In the genomic region with DNA sequence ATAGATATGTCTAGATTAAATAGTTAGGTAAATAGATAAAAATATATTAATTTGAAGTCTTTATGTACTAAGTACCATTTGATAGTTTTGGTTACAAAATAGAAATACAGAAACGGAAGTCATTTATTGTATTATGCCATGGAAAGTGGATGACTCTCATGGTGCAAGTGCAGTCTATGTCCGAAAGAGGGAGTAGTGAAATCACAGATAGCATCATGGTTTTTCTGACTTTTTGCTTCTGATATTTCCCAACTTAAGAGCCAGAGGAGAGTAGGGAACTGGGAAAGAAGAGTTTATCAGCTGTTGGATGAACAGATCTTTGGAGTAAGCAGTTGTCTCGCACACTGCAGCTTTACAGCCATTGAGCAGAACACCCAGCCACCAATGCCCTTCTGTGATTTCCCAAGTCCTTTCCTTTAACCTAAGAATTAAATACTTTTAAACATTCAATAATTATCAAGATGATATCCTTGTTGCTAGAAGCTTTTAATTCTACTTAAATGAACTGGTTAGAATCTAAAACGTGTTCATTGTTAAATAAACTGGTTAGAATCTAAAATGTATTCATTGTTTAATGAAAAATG, we compare ENCODE assay signal across 8 cellular contexts.
A peak's percentile ranks its signal among the peaks of the same experiment; 100 is the strongest.
DNase-seq lines count a peak whose midpoint lies in the region; ATAC-seq and TF ChIP-seq lines count a peak whose summit lies in the region.

No MANE protein-coding gene starts in this region.

- peak; percentile 40 for DNase-seq in GM04504 (ENCODE audit: low read depth)
- peak; percentile 49 for DNase-seq in MM.1S
- DNase-seq in SW 1271 (lab: John Stamatoyannopoulos, UW): peak; percentile 14 to 64
- DNase-seq in foreskin melanocyte: peak; percentile 55
- DNase-seq in putamen (ENCODE audit: low spot score): peak; percentile 63
- no peak for DNase-seq in activated T-cell treated with anti-CD3 and anti-CD28 coated beads, Interleukin-2, amount 50 U/mL, for 48 hours

- H3K79me2 ChIP-seq in MM.1S (ENCODE audit: low read length): no peaks in the 10 kb centered on the region

- H3K27me3 ChIP-seq in MM.1S (replicated peaks; ENCODE audit: insufficient read depth, low read length): no peaks in the 10 kb centered on the region

- H3K27ac ChIP-seq in MM.1S (ENCODE audit: low read length): no peak overlapping the region

- H3K4me2 ChIP-seq in MM.1S (ENCODE audit: low read depth, low read length): no peak overlapping the region

- H3K4me3 ChIP-seq in MM.1S (ENCODE audit: low read length): no peak overlapping the region

- no peaks in the 10 kb centered on the region for H3K9me3 ChIP-seq in MM.1S (replicated peaks; ENCODE audit: insufficient read depth, low read length)

- no peaks in the 10 kb centered on the region for H3K36me3 ChIP-seq in MM.1S (replicated peaks; ENCODE audit: insufficient read depth, low read length)

- no peak overlapping the region for H3K9ac ChIP-seq in MM.1S (ENCODE audit: low read length)

- peaks cover 4% of the 10 kb centered on the region; the same call in 1 of the 2 replicates for H3K4me1 ChIP-seq in MM.1S (ENCODE audit: low read length)

- TF ChIP-seq CTCF in MM.1S (IDR thresholded peaks at IDR 0.05; ENCODE audit: low read length): peak; percentile 81

- H3F3A ChIP-seq in MM.1S (ENCODE audit: insufficient read depth, low read length): no peaks in the 10 kb centered on the region

- ATAC-seq in GM21723 (IDR thresholded peaks at IDR 0.05; ENCODE audit: unreplicated experiment): peak; percentile 86
- ATAC-seq in HG02973 (IDR thresholded peaks at IDR 0.05; ENCODE audit: unreplicated experiment): no peak

- H3K9me2 ChIP-seq in MM.1S (replicated peaks; ENCODE audit: insufficient read depth, low read length): no peaks in the 10 kb centered on the region

- H2AFZ ChIP-seq in MM.1S (ENCODE audit: low read length): no peak overlapping the region

- no peaks in the 10 kb centered on the region for H4K20me1 ChIP-seq in MM.1S (ENCODE audit: insufficient read depth, low read length)

Comparison
In these comparisons a context has a peak if more than half of its experiments do, and no peak if none do; other contexts are left out.
1. DNase-seq: peak in GM04504 (single experiment), MM.1S (single experiment), SW 1271 (2 of 2), foreskin melanocyte (single experiment) and putamen (single experiment); none in activated T-cell treated with anti-CD3 and anti-CD28 coated beads, Interleukin-2, amount 50 U/mL, for 48 hours (0 of 2).